In genomic region chr5:80217667-80218066, GRCh38 we compare ENCODE assay signal across 12 cellular contexts. TPM values are rescaled to one million over a fixed set of nuclear protein-coding genes. Genes with fewer than 3 reads are reported as not detected.
A peak's percentile ranks its signal among the peaks of the same experiment; 100 is the strongest.
DNase-seq lines count a peak whose midpoint lies in the region; ATAC-seq and TF ChIP-seq lines count a peak whose summit lies in the region.
"Had no signal": no experiment of that assay in that cellular context is flagged by ENCODE, and none has a peak within 500 bp of the region (broad histone marks: within the 10 kb centered on the region; RNA-seq: fewer than 3 reads in every experiment).

No MANE protein-coding gene starts in this region.

- peaks cover 3% of the 10 kb centered on the region for H3K36me3 Mint-ChIP-seq in activated naive CD8-positive, alpha-beta T cell treated with anti-CD3 and anti-CD28 coated beads, Interleukin-2, amount 50 U/mL, for 24 hours (ENCODE audit: low read depth)

- no peaks in the 10 kb centered on the region for H3K27me3 ChIP-seq in osteoblast (ENCODE audit: insufficient read depth, low read length)
- H3K27me3 ChIP-seq: esophagus muscularis mucosa, testis had no signal

- H3K36me3 ChIP-seq in osteoblast (ENCODE audit: insufficient read depth, low read length) = no peaks in the 10 kb centered on the region

- peaks cover 85% of the 10 kb centered on the region for H3K4me1 Mint-ChIP-seq in activated naive CD8-positive, alpha-beta T cell treated with anti-CD3 and anti-CD28 coated beads, Interleukin-2, amount 50 U/mL, for 24 hours

- H3K27me3 Mint-ChIP-seq in activated naive CD8-positive, alpha-beta T cell treated with anti-CD3 and anti-CD28 coated beads, Interleukin-2, amount 50 U/mL, for 24 hours = no peaks in the 10 kb centered on the region

- peak overlapping the region; percentile 77 for H3K27ac Mint-ChIP-seq in activated naive CD8-positive, alpha-beta T cell treated with anti-CD3 and anti-CD28 coated beads, Interleukin-2, amount 50 U/mL, for 24 hours

- no peaks in the 10 kb centered on the region for H3K9me3 ChIP-seq in osteoblast (ENCODE audit: low read depth, low read length)
- H3K9me3 ChIP-seq: esophagus muscularis mucosa, testis had no signal

- peak overlapping the region; percentile 56 for H3K4me3 Mint-ChIP-seq in activated naive CD8-positive, alpha-beta T cell treated with anti-CD3 and anti-CD28 coated beads, Interleukin-2, amount 50 U/mL, for 24 hours

- no peak overlapping the region for H2AFZ ChIP-seq in osteoblast (ENCODE audit: low read length)

- peaks cover 12% of the 10 kb centered on the region for H4K20me1 ChIP-seq in osteoblast (ENCODE audit: insufficient read depth, low read length)

- peaks cover 77% of the 10 kb centered on the region for H3K79me2 ChIP-seq in osteoblast (ENCODE audit: insufficient read depth, low read length)

- TF ChIP-seq CTCF in osteoblast (IDR thresholded peaks at IDR 0.05; ENCODE audit: extremely low read depth, low read depth, low read length) = no peak

- peak; percentile 15 for DNase-seq in NCI-H1092 treated with DMSO at 0.1 percent for 48 hours (lab: John Stamatoyannopoulos, UW)
- no peak for DNase-seq in NCI-H1092 (lab: John Stamatoyannopoulos, UW)
- peak; percentile 24 for DNase-seq in DMS79 (lab: John Stamatoyannopoulos, UW)
- DNase-seq in activated naive CD8-positive, alpha-beta T cell treated with anti-CD3 and anti-CD28 coated beads, Interleukin-2, amount 50 U/mL, for 24 hours = no peak
- DNase-seq in osteoblast (ENCODE audit: insufficient read length, low spot score, missing footprints) = no peak
- no peak for DNase-seq in COR-L47 (lab: John Stamatoyannopoulos, UW)
- DNase-seq: retina had no signal

- H3K4me1 ChIP-seq in osteoblast (ENCODE audit: insufficient read depth, low read length) = peaks cover 4% of the 10 kb centered on the region

- peak overlapping the region; percentile 74 for H3K4me2 ChIP-seq in osteoblast (ENCODE audit: insufficient read depth, low read length)

- no peak overlapping the region for H3K27ac ChIP-seq in osteoblast (ENCODE audit: low read depth, low read length)
- H3K27ac ChIP-seq: 22Rv1 had no signal

- H3K9me3 Mint-ChIP-seq in activated naive CD8-positive, alpha-beta T cell treated with anti-CD3 and anti-CD28 coated beads, Interleukin-2, amount 50 U/mL, for 24 hours = no peaks in the 10 kb centered on the region

- H3K4me3 ChIP-seq in osteoblast (ENCODE audit: insufficient read depth, low read length) = no peak overlapping the region
- H3K4me3 ChIP-seq: esophagus muscularis mucosa, testis had no signal

- ATAC-seq in activated naive CD8-positive, alpha-beta T cell treated with anti-CD3 and anti-CD28 coated beads, Interleukin-2, amount 50 U/mL, for 24 hours = no peak
- ATAC-seq in HG02981 (IDR thresholded peaks at IDR 0.05; ENCODE audit: unreplicated experiment) (no peak), GM19455 (IDR thresholded peaks at IDR 0.05; ENCODE audit: unreplicated experiment) (no peak)

RNA-seq across cellular contexts. Expression of gene SERINC5, which starts 38.2 kb away (rescaled TPM):
- total RNA-seq in osteoblast = 94.3 and 96.3 TPM in 2 replicates

Comparison
In these comparisons a context has a peak if more than half of its experiments do, and no peak if none do; other contexts are left out.
1. DNase-seq: peak in NCI-H1092 treated with DMSO at 0.1 percent for 48 hours (single experiment) and DMS79 (single experiment); none in NCI-H1092 (single experiment), activated naive CD8-positive, alpha-beta T cell treated with anti-CD3 and anti-CD28 coated beads, Interleukin-2, amount 50 U/mL, for 24 hours (single experiment), osteoblast (single experiment) and COR-L47 (single experiment).